16 cellular contexts compared by ENCODE assay signal in the genomic region with DNA sequence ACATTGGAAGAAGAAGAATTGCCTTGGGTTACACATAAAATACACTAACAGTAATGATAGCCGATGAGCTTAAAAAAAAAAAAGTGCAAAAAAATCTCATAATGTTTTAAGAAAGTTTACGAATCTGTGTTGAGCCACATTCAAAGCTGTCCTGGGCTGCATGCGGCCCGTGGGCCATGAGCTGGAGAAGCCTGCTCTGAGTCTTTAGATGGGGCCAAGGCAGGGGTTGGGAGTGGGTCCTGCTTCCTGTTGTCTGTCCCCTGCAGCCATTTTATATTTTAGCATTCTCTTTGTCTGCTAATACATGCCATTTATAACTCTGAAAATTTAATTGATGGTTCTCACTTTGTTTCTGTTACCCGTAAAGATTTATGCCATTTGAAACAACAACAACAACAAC.
DNase-seq lines count a peak whose midpoint lies in the region; ATAC-seq, FAIRE-seq and TF ChIP-seq lines count a peak whose summit lies in the region.
"Had no signal": no experiment of that assay in that cellular context is flagged by ENCODE, and none has a peak within 500 bp of the region (broad histone marks: within the 10 kb centered on the region; RNA-seq: fewer than 3 reads in every experiment).

No MANE protein-coding gene starts in this region.

- WGBS in HepG2 (ENCODE audit: low lambda C conversion rate), result 97% methylated on average over 5 of the region's 5 CpGs
- WGBS in right lobe of liver (ENCODE audit: insufficient coverage, low coverage, low lambda C conversion rate, missing lambda C conversion rate), result 89% methylated on average over 5 of the region's 5 CpGs
- 92% methylated on average over 3 to 4 of the region's 5 CpGs for WGBS in endodermal cell (ENCODE audit: insufficient coverage in 1 of 2, insufficient read length in 1 of 2), 2 experiments

- H3K27ac Mint-ChIP-seq in GM23338, result peak overlapping the region; percentile 41; the same call in 1 of the 2 replicates
- peak overlapping the region; percentile 15 for H3K27ac Mint-ChIP-seq in endodermal cell

- TF ChIP-seq POLR2A in HepG2 (IDR thresholded peaks at IDR 0.05; ENCODE audit: insufficient read depth in 1 of 2, low read depth in 2 of 2, low read length in 2 of 2), result no peak
- TF ChIP-seq POLR2A in right lobe of liver (IDR thresholded peaks at IDR 0.05), result no peak

- CTCF ChIA-PET in HepG2 (lab: Yijun Ruan, JAX; ENCODE audit: low intra/inter-chr PET ratio, low total read pairs), result no interaction called here

- DNase-seq in HepG2 (ENCODE audit: low spot score), result no peak
- DNase-seq in right lobe of liver, result no peak
- peak; percentile 16 for DNase-seq in GM23338 (ENCODE audit: low spot score)
- DNase-seq in endodermal cell, result no peak
- no peak for DNase-seq in NCI-H82 (lab: John Stamatoyannopoulos, UW)
- DNase-seq: BE2C; Caco-2; CD8-positive, alpha-beta memory T cell; DMS53; GF-D8; IMR-90 had no signal

- POLR2A ChIA-PET in HepG2 (lab: Yijun Ruan, JAX), result no interaction called here

- no peaks in the 10 kb centered on the region for H3K27me3 ChIP-seq in HepG2 (ENCODE audit: control insufficient read depth in 1 of 2, insufficient read depth in 2 of 2, low read length in 2 of 2)
- no peaks in the 10 kb centered on the region for H3K27me3 ChIP-seq in right lobe of liver
- H3K27me3 ChIP-seq in GM23338 (ENCODE audit: insufficient read depth), result no peaks in the 10 kb centered on the region
- no peaks in the 10 kb centered on the region for H3K27me3 ChIP-seq in endodermal cell (ENCODE audit: control insufficient read depth, insufficient read depth, low read length, poor library complexity, severe bottlenecking)
- H3K27me3 ChIP-seq: BE2C had no signal

- H3K9me3 ChIP-seq in HepG2 (ENCODE audit: low read length) (no peaks in the 10 kb centered on the region), right lobe of liver (no peaks in the 10 kb centered on the region), endodermal cell (ENCODE audit: control insufficient read depth, low read length) (no peaks in the 10 kb centered on the region)
- H3K9me3 ChIP-seq: BE2C, Caco-2 had no signal

- intact Hi-C loops in HepG2 (cut with micrococcal nuclease; ENCODE audit: unreplicated experiment), result no loop called here
- intact Hi-C loops in right lobe of liver (cut with DNase I), result no loop called here

- H3K36me3 ChIP-seq in HepG2 (replicated peaks in 1 of 2; ENCODE audit: control insufficient read depth in 1 of 2, insufficient read depth in 2 of 2, low read length in 2 of 2) (no peaks in the 10 kb centered on the region; a peak in 1 of 5 replicates), right lobe of liver (no peaks in the 10 kb centered on the region), GM23338 (ENCODE audit: insufficient read depth) (no peaks in the 10 kb centered on the region), endodermal cell (ENCODE audit: control insufficient read depth, insufficient read depth, low read length) (no peaks in the 10 kb centered on the region)
- H3K36me3 ChIP-seq: BE2C had no signal

- TF ChIP-seq RAD21 in HepG2 (CRISPR knock-in tag; IDR thresholded peaks at IDR 0.05), result no peak

- H3K4me1 ChIP-seq in HepG2 (ENCODE audit: insufficient read depth, low read length) (no peaks in the 10 kb centered on the region), right lobe of liver (no peaks in the 10 kb centered on the region), GM23338 (ENCODE audit: insufficient read depth) (peaks cover 10% of the 10 kb centered on the region), endodermal cell (ENCODE audit: control insufficient read depth, insufficient read depth, low read length) (peaks cover 5% of the 10 kb centered on the region)
- H3K4me1 ChIP-seq: BE2C, Caco-2 had no signal

- H3K79me2 ChIP-seq in HepG2 (ENCODE audit: insufficient read depth, low read length) (peaks cover 5% of the 10 kb centered on the region), GM23338 (replicated peaks; ENCODE audit: insufficient read depth) (peaks cover 65% of the 10 kb centered on the region)

- 0 out of 2 replicates have a peak, but pooled peaks cover 5% of the 10 kb centered on the region for H4K20me1 ChIP-seq in HepG2 (ENCODE audit: insufficient read depth, low read length)
- 0 out of 2 replicates have a peak, but pooled peaks cover 7% of the 10 kb centered on the region for H4K20me1 ChIP-seq in GM23338 (replicated peaks; ENCODE audit: insufficient read depth)

- H3K9me2 ChIP-seq in GM23338 (ENCODE audit: insufficient read depth), result no peaks in the 10 kb centered on the region

- BruUV-seq in HepG2 (replicated peaks; lab: Mats Ljungman, UMichigan), result no TSS peak

- peak; percentile 43; the same call in 1 of the 3 replicates for ATAC-seq in HepG2
- ATAC-seq in right lobe of liver, result no peak
- peak; percentile 63 for ATAC-seq in GM23338
- no peak for ATAC-seq in GM18870 (IDR thresholded peaks at IDR 0.05; ENCODE audit: unreplicated experiment)
- ATAC-seq in HG03354 (IDR thresholded peaks at IDR 0.05; ENCODE audit: poor library complexity, severe bottlenecking, unreplicated experiment), result no peak
- ATAC-seq: HCT116 had no signal

- no peak overlapping the region for H3K4me3 Mint-ChIP-seq in GM23338
- H3K4me3 Mint-ChIP-seq in endodermal cell, result no peak overlapping the region
- H3K4me3 Mint-ChIP-seq: CD14-positive monocyte had no signal

- in situ Hi-C loops in HepG2 (cut with HindIII; ENCODE audit: extremely low pct_ligation_motif_present, low pct_unique_long_range_greater_than_20kb), result no loop called here

- TF ChIP-seq CTCF in HepG2 (CRISPR knock-in tag; IDR thresholded peaks at IDR 0.05) (no peak), right lobe of liver (IDR thresholded peaks at IDR 0.05) (no peak), GM23338 (conservative IDR thresholded peaks at IDR 0.05; ENCODE audit: low read depth in 2 of 2) (no peak), endodermal cell (conservative IDR thresholded peaks at IDR 0.05) (no peak)

- H3K27ac ChIP-seq in HepG2 (ENCODE audit: extremely low read length, insufficient read depth, low read length) (no peak overlapping the region), right lobe of liver (no peak overlapping the region), GM23338 (ENCODE audit: low read depth) (no peak overlapping the region), endodermal cell (ENCODE audit: low read depth, low read length) (no peak overlapping the region)

- H3K4me1 Mint-ChIP-seq in GM23338 (peaks cover 31% of the 10 kb centered on the region), endodermal cell (peaks cover 12% of the 10 kb centered on the region)

- no peaks in the 10 kb centered on the region for H3K27me3 Mint-ChIP-seq in GM23338 (ENCODE audit: insufficient read depth, low read depth, poor library complexity)
- no peaks in the 10 kb centered on the region for H3K27me3 Mint-ChIP-seq in endodermal cell (ENCODE audit: insufficient read depth)
- H3K27me3 Mint-ChIP-seq: CD8-positive, alpha-beta memory T cell had no signal

- FAIRE-seq in HepG2 (lab: Jason Lieb, UNC), result no peak
- FAIRE-seq: A204.1 had no signal

- H3K4me2 ChIP-seq in HepG2 (ENCODE audit: low read depth, low read length) (no peak overlapping the region), GM23338 (no peak overlapping the region)

- no peaks in the 10 kb centered on the region for H3K36me3 Mint-ChIP-seq in GM23338 (ENCODE audit: low read depth)
- H3K36me3 Mint-ChIP-seq in endodermal cell (ENCODE audit: low read depth), result no peaks in the 10 kb centered on the region

- no peak overlapping the region for H3K4me3 ChIP-seq in HepG2 (replicated peaks in 1 of 3; ENCODE audit: insufficient read depth in 1 of 3, low read depth in 2 of 3, low read length in 3 of 3)
- no peak overlapping the region for H3K4me3 ChIP-seq in right lobe of liver
- H3K4me3 ChIP-seq in GM23338, result no peak overlapping the region
- no peak overlapping the region for H3K4me3 ChIP-seq in endodermal cell (ENCODE audit: low read length)

- TF ChIP-seq EP300 in HepG2 (IDR thresholded peaks at IDR 0.05; ENCODE audit: low read depth in 2 of 2, low read length in 2 of 2) (no peak), HepG2 (CRISPR knock-in tag; IDR thresholded peaks at IDR 0.05; ENCODE audit: borderline replicate concordance) (no peak)

- no peak overlapping the region for H2AFZ ChIP-seq in HepG2 (ENCODE audit: low read length)
- no peak overlapping the region for H2AFZ ChIP-seq in GM23338

- H3F3A ChIP-seq in GM23338 (replicated peaks; ENCODE audit: low read depth), result no peaks in the 10 kb centered on the region

- H3K9me3 Mint-ChIP-seq in GM23338 (no peaks in the 10 kb centered on the region), endodermal cell (no peaks in the 10 kb centered on the region)
- H3K9me3 Mint-ChIP-seq: CD14-positive monocyte; CD8-positive, alpha-beta memory T cell had no signal

- H3K9ac ChIP-seq in HepG2 (ENCODE audit: insufficient read depth, low read depth, low read length), result no peak overlapping the region
- H3K9ac ChIP-seq in endodermal cell (ENCODE audit: extremely low read depth, low read length, poor library complexity, severe bottlenecking), result no peak overlapping the region

TF ChIP-seq in HepG2, 621 proteins besides CTCF, POLR2A, EP300 and RAD21:
- TF ChIP-seq NFKBIZ (CRISPR knock-in tag; IDR thresholded peaks at IDR 0.05) (no peak), ZNF674 (CRISPR knock-in tag; IDR thresholded peaks at IDR 0.05; ENCODE audit: low read depth) (no peak)

TF ChIP-seq in GM23338, 12 proteins besides CTCF, POLR2A, EP300 and RAD21:
- TF ChIP-seq ZNF331 (CRISPR knock-in tag; IDR thresholded peaks at IDR 0.05; ENCODE audit: low read depth), result no peak
- no peak for TF ChIP-seq EZH2 (IDR thresholded peaks at IDR 0.05; ENCODE audit: low read depth, unreplicated experiment)
- TF ChIP-seq EZH2phosphoT487 (IDR thresholded peaks at IDR 0.05; ENCODE audit: unreplicated experiment), result no peak
- TF ChIP-seq, protein P1, sequence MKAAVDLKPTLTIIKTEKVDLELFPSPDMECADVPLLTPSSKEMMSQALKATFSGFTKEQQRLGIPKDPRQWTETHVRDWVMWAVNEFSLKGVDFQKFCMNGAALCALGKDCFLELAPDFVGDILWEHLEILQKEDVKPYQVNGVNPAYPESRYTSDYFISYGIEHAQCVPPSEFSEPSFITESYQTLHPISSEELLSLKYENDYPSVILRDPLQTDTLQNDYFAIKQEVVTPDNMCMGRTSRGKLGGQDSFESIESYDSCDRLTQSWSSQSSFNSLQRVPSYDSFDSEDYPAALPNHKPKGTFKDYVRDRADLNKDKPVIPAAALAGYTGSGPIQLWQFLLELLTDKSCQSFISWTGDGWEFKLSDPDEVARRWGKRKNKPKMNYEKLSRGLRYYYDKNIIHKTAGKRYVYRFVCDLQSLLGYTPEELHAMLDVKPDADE (IDR thresholded peaks at IDR 0.05), result no peak
- no peak for TF ChIP-seq POLR2AphosphoS5 (IDR thresholded peaks at IDR 0.05; ENCODE audit: low read depth)

Comparison
In these comparisons a context has a peak if more than half of its experiments do, and no peak if none do; other contexts are left out.
1. ATAC-seq: peak in HepG2 (single experiment) and GM23338 (single experiment); none in right lobe of liver (0 of 4), GM18870 (single experiment) and HG03354 (single experiment).